Comparison of ENCODE assay signal across 23 cellular contexts in the genomic region with DNA sequence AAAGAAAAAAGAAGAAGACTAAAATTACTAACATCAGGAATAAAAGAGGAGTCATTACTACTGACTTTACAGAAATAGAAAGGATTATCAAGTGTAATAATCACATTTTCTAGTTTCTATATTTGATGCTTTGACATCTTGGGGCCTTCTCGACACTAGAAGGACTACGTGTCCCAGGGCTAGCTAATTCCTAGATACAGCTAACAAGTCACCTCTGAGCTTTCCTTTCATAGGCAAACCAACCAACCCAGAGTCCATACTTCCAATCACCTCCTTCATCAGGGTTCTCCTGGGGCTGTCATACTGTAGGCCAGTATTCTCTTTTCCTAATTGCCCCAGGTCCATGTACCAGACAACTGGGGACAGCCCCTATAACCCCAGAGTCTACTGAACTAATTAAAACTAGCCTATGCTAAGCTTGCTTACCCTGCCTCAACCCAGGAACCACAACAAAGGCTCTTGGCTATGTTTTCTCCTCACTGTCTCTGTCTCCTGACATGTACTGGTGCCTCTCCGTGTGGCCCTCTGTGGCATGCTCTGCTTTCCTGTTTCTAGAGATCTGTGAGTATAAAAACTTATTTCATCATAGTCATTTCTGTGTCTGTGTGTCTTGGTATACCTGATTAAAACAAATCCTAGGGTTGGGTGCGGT. TPM values are rescaled to one million over a fixed set of nuclear protein-coding genes. Genes with fewer than 3 reads are reported as not detected.
DNase-seq lines count a peak whose midpoint lies in the region; ATAC-seq lines count a peak whose summit lies in the region.
"Had no signal": no experiment of that assay in that cellular context is flagged by ENCODE, and none has a peak within 500 bp of the region (broad histone marks: within the 10 kb centered on the region; RNA-seq: fewer than 3 reads in every experiment).

No MANE protein-coding gene starts in this region.

- peaks cover 0 to 7% of the 10 kb centered on the region in 2 donors for H3K9me3 ChIP-seq in CD4-positive, alpha-beta memory T cell (ENCODE audit: control insufficient read depth in 1 of 2, low read length in 2 of 2)

- peaks cover 12% of the 10 kb centered on the region for H3K4me1 Mint-ChIP-seq in activated T-cell treated with anti-CD3 and anti-CD28 coated beads, Interleukin-2, amount 50 U/mL, for 4 hours (ENCODE audit: low read depth)
- peaks cover 8 to 9% (median 9%) of the 10 kb centered on the region in 4 donors for H3K4me1 Mint-ChIP-seq in CD4-positive, alpha-beta memory T cell
- H3K4me1 Mint-ChIP-seq in immature natural killer cell: no peaks in the 10 kb centered on the region

- POLR2A ChIA-PET in CD4-positive, alpha-beta memory T cell (lab: Charles Lee; ENCODE audit: partially characterized antibody): interaction anchor here (0.6 kb wide), 1 partner anchor 106 kb away, joined by 3 read pairs; no protein-coding TSS in a partner anchor

- H3K9me3 Mint-ChIP-seq in activated T-cell treated with anti-CD3 and anti-CD28 coated beads, Interleukin-2, amount 50 U/mL, for 4 hours: peaks cover 32% of the 10 kb centered on the region
- H3K9me3 Mint-ChIP-seq in CD4-positive, alpha-beta memory T cell: peaks cover 0 to 23% (median 20%) of the 10 kb centered on the region in 8 donors
- H3K9me3 Mint-ChIP-seq in immature natural killer cell: peaks cover 11 to 22% (median 16%) of the 10 kb centered on the region in 6 donors

- peak; percentile 28 to 43 for ATAC-seq in activated T-cell treated with anti-CD3 and anti-CD28 coated beads, Interleukin-2, amount 50 U/mL, for 4 hours
- ATAC-seq: PC-3 had no signal

- CTCF ChIA-PET in CD4-positive, alpha-beta memory T cell (lab: Charles Lee; ENCODE audit: partially characterized antibody): interaction anchor here (0.7 to 1.5 kb wide), 2 partner anchors 235 to 424 kb away, joined by 3 to 4 read pairs; no protein-coding TSS in a partner anchor

- H3K4me3 ChIP-seq in CD4-positive, alpha-beta memory T cell (ENCODE audit: low read length in 2 of 2): no peak overlapping the region
- no peak overlapping the region for H3K4me3 ChIP-seq in Jurkat, Clone E6-1 (ENCODE audit: low read length)
- H3K4me3 ChIP-seq: MG63 had no signal

- H3K4me1 ChIP-seq in CD4-positive, alpha-beta memory T cell (ENCODE audit: insufficient read depth, low read length): peaks cover 4% of the 10 kb centered on the region

- intact Hi-C loops in CD4-positive, alpha-beta memory T cell (cut with micrococcal nuclease): no loop called here

- no peak for DNase-seq in activated T-cell treated with anti-CD3 and anti-CD28 coated beads, Interleukin-2, amount 50 U/mL, for 4 hours
- DNase-seq in activated T-cell treated with anti-CD3 and anti-CD28 coated beads for 4 hours (no peak), NCI-H1930 (lab: John Stamatoyannopoulos, UW) (no peak), amniotic stem cell (lab: John Stamatoyannopoulos, UW) (no peak), immature natural killer cell (no peak)
- peak in 4 of 5 donors; percentile 27 to 34 (median 30) for DNase-seq in CD4-positive, alpha-beta memory T cell
- DNase-seq in Jurkat, Clone E6-1 (ENCODE audit: low read depth, low spot score): peak; percentile 36
- peak; percentile 29 for DNase-seq in central memory CD4-positive, alpha-beta T cell
- DNase-seq: DMS153, GF-D8, H7, HFFc6, Karpas-422, MG63, NCI-H1048, NCI-H1436 treated with DMSO at 0.1 percent for 48 hours, NCI-H2029 treated with DMSO at 0.1 percent for 48 hours, NCI-H2171, NCI-H526, PC-3, SIG-M5 had no signal

- peaks cover 12% of the 10 kb centered on the region for H3K36me3 Mint-ChIP-seq in activated T-cell treated with anti-CD3 and anti-CD28 coated beads, Interleukin-2, amount 50 U/mL, for 4 hours (ENCODE audit: insufficient read depth)
- peaks cover 9 to 15% of the 10 kb centered on the region in 2 donors for H3K36me3 Mint-ChIP-seq in CD4-positive, alpha-beta memory T cell
- peaks cover 13 to 19% (median 17%) of the 10 kb centered on the region in 3 donors for H3K36me3 Mint-ChIP-seq in immature natural killer cell

- H3K27ac Mint-ChIP-seq in CD4-positive, alpha-beta memory T cell: peak overlapping the region in 5 of 7 donors; percentile 2 to 69 (median 19)
- no peak overlapping the region for H3K27ac Mint-ChIP-seq in immature natural killer cell
- H3K27ac Mint-ChIP-seq: HFFc6 had no signal

- no peaks in the 10 kb centered on the region for H3K36me3 ChIP-seq in CD4-positive, alpha-beta memory T cell (ENCODE audit: insufficient read depth, low read length)
- H3K36me3 ChIP-seq: MG63 had no signal

- no peaks in the 10 kb centered on the region for H3K27me3 Mint-ChIP-seq in activated T-cell treated with anti-CD3 and anti-CD28 coated beads, Interleukin-2, amount 50 U/mL, for 4 hours (ENCODE audit: low read depth)
- peaks cover 2% of the 10 kb centered on the region in 2 donors for H3K27me3 Mint-ChIP-seq in CD4-positive, alpha-beta memory T cell
- peaks cover 2 to 3% (median 2%) of the 10 kb centered on the region in 3 donors for H3K27me3 Mint-ChIP-seq in immature natural killer cell (ENCODE audit: low read depth in 3 of 3)

- H3K27me3 ChIP-seq in CD4-positive, alpha-beta memory T cell (ENCODE audit: insufficient read depth, low read length): no peaks in the 10 kb centered on the region
- H3K27me3 ChIP-seq: MG63 had no signal

- no peak overlapping the region for H3K4me3 Mint-ChIP-seq in activated T-cell treated with anti-CD3 and anti-CD28 coated beads, Interleukin-2, amount 50 U/mL, for 4 hours
- H3K4me3 Mint-ChIP-seq in CD4-positive, alpha-beta memory T cell: peak overlapping the region in 2 of 8 donors; percentile 25 to 27
- no peak overlapping the region for H3K4me3 Mint-ChIP-seq in immature natural killer cell
- H3K4me3 Mint-ChIP-seq: CD14-positive monocyte, HFFc6 had no signal

- H3K27ac ChIP-seq in CD4-positive, alpha-beta memory T cell (ENCODE audit: low read depth, low read length): no peak overlapping the region
- H3K27ac ChIP-seq: RWPE1 had no signal

RNA-seq across cellular contexts. Expression of a gene that starts 6.7 kb away (rescaled TPM):
- total RNA-seq in activated T-cell treated with anti-CD3 and anti-CD28 coated beads, Interleukin-2, amount 50 U/mL, for 4 hours: 10 to 100 TPM; 13.6 to 18.6 (median 14.5) TPM
- 10 to 100 TPM; 91.8 to 96.6 TPM for total RNA-seq in CD4-positive, alpha-beta memory T cell
- 10 to 100 TPM; 27.0 to 41.3 TPM for polyA plus RNA-seq in CD4-positive, alpha-beta memory T cell
- 26.9 TPM for polyA plus RNA-seq in Jurkat, Clone E6-1 (2012; ENCODE audit: insufficient read depth, insufficient read length)
- 10 to 100 TPM; 23.3 to 26.8 (median 24.3) TPM for polyA plus RNA-seq in immature natural killer cell

Comparison
In these comparisons a context has a peak if more than half of its experiments do, and no peak if none do; other contexts are left out.
1. DNase-seq: peak in CD4-positive, alpha-beta memory T cell (4 of 5), Jurkat, Clone E6-1 (single experiment) and central memory CD4-positive, alpha-beta T cell (single experiment); none in activated T-cell treated with anti-CD3 and anti-CD28 coated beads, Interleukin-2, amount 50 U/mL, for 4 hours (single experiment), activated T-cell treated with anti-CD3 and anti-CD28 coated beads for 4 hours (single experiment), NCI-H1930 (0 of 2), amniotic stem cell (single experiment) and immature natural killer cell (0 of 3).
2. H3K27ac Mint-ChIP-seq: peak in CD4-positive, alpha-beta memory T cell (5 of 7); none in immature natural killer cell (0 of 6).
3. RNA of a gene that starts 6.7 kb away (total RNA-seq): 91.8 to 96.6 TPM in CD4-positive, alpha-beta memory T cell; 13.6 to 18.6 TPM in activated T-cell treated with anti-CD3 and anti-CD28 coated beads, Interleukin-2, amount 50 U/mL, for 4 hours; every median in the first group is over 4 times any median in the second.